In the genomic region with DNA sequence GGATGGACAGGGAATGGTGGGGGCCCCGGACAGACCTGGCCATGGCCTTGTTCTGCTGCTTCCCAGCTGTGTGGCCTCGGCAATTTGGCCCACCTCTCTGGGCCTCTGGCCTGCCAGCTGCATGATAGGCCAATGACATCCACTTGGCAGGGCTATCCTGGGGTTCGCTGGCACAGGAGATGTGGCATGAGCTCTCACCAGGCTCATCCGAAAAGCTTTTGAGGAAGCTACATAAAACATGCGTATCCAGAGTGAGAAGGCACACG, we compare ENCODE assay signal across 23 cellular contexts. TPM values are rescaled to one million over a fixed set of nuclear protein-coding genes. Genes with fewer than 3 reads are reported as not detected.
"Had no signal": no experiment of that assay in that cellular context is flagged by ENCODE, and none has a peak within 500 bp of the region (broad histone marks: within the 10 kb centered on the region; RNA-seq: fewer than 3 reads in every experiment).

No MANE protein-coding gene starts in this region.

- H3K27me3 Mint-ChIP-seq: effector memory CD8-positive, alpha-beta T cell had no signal

- H3K9me3 ChIP-seq: esophagus squamous epithelium, gastrocnemius medialis, left lung, lower lobe of right lung, mucosa of descending colon had no signal

- H3K4me3 Mint-ChIP-seq: effector memory CD8-positive, alpha-beta T cell; endodermal cell; mesothelial cell of epicardium had no signal

- H3K36me3 ChIP-seq: gastrocnemius medialis had no signal

- H3K27ac Mint-ChIP-seq: endodermal cell, mesothelial cell of epicardium had no signal

- DNase-seq: effector CD8-positive, alpha-beta T cell; effector memory CD8-positive, alpha-beta T cell; endodermal cell; erythroblast; esophagus squamous epithelium; foreskin fibroblast; foreskin melanocyte; gastrocnemius medialis; glutamatergic neuron; head of caudate nucleus; heart right ventricle; hippocampal formation; left cardiac atrium; left ventricle myocardium superior; lower lobe of right lung; mesenchymal stem cell had no signal

- H3K27me3 ChIP-seq: esophagus squamous epithelium, gastrocnemius medialis, heart right ventricle, left lung had no signal

- ATAC-seq: effector memory CD8-positive, alpha-beta T cell; esophagus mucosa; gastrocnemius medialis; heart right ventricle; left cardiac atrium; left lung; left ventricle myocardium superior; lower lobe of right lung; mucosa of descending colon had no signal

- H3K9me3 Mint-ChIP-seq: effector memory CD8-positive, alpha-beta T cell; endodermal cell; mesothelial cell of epicardium had no signal

- H3K4me3 ChIP-seq: coronary artery, esophagus squamous epithelium, gastrocnemius medialis, heart right ventricle, left lung, lower lobe of right lung, mucosa of descending colon had no signal

- H3K27ac ChIP-seq: coronary artery, epithelial cell of prostate, esophagus squamous epithelium, gastrocnemius medialis, heart right ventricle, left lung, lower lobe of right lung had no signal

RNA-seq across cellular contexts. Expression of gene HTRA3, which starts 52.4 kb away (rescaled TPM):
- polyA plus RNA-seq: keratinocyte had no signal
